10 cellular contexts compared by ENCODE assay signal in genomic region chr9:117546894-117547293, GRCh38.
DNase-seq lines count a peak whose midpoint lies in the region; ATAC-seq and TF ChIP-seq lines count a peak whose summit lies in the region.
"Had no signal": no experiment of that assay in that cellular context is flagged by ENCODE, and none has a peak within 500 bp of the region (broad histone marks: within the 10 kb centered on the region; RNA-seq: fewer than 3 reads in every experiment).

No MANE protein-coding gene starts in this region.

- 19 to 20% methylated on average over 13 of the region's 13 CpGs for WGBS in lower leg skin, 2 donors

- no peaks in the 10 kb centered on the region for H3K36me3 ChIP-seq in breast epithelium

- POLR2A ChIA-PET in naive thymus-derived CD8-positive, alpha-beta T cell (lab: Charles Lee), result no interaction called here

- no peak overlapping the region for H3K27ac ChIP-seq in breast epithelium

- no peaks in the 10 kb centered on the region for H3K36me3 Mint-ChIP-seq in naive thymus-derived CD8-positive, alpha-beta T cell
- H3K36me3 Mint-ChIP-seq: brain had no signal

- ATAC-seq in naive thymus-derived CD8-positive, alpha-beta T cell, result peak; percentile 54 to 68

- intact Hi-C loops in breast epithelium (cut with DNase I; ENCODE audit: low total_unique reads), result no loop called here
- intact Hi-C loops in lower leg skin (cut with DNase I; ENCODE audit: low total_unique reads), result no loop called here

- TF ChIP-seq POLR2A in breast epithelium (IDR thresholded peaks at IDR 0.05) (no peak), lower leg skin (IDR thresholded peaks at IDR 0.05) (no peak)

- H3K4me3 Mint-ChIP-seq in naive thymus-derived CD8-positive, alpha-beta T cell, result peak overlapping the region in 6 of 10 donors; percentile 1 to 70 (median 47)

- H3K9me3 Mint-ChIP-seq in naive thymus-derived CD8-positive, alpha-beta T cell, result peaks cover 0 to 3% (median 0%) of the 10 kb centered on the region in 9 donors
- H3K9me3 Mint-ChIP-seq: brain had no signal

- no peaks in the 10 kb centered on the region for H3K9me3 ChIP-seq in breast epithelium

- H3K4me3 ChIP-seq in breast epithelium, result peak overlapping the region in 2 of 3 donors; percentile 25 to 27
- no peak overlapping the region for H3K4me3 ChIP-seq in lower leg skin (ENCODE audit: low read depth, poor library complexity, severe bottlenecking)

- H3K27me3 Mint-ChIP-seq in naive thymus-derived CD8-positive, alpha-beta T cell, result peaks cover 0 to 4% (median 4%) of the 10 kb centered on the region in 5 donors

- peak overlapping the region in 2 of 10 donors; percentile 1 to 13 for H3K27ac Mint-ChIP-seq in naive thymus-derived CD8-positive, alpha-beta T cell

- no peaks in the 10 kb centered on the region for H3K27me3 ChIP-seq in breast epithelium

- peaks cover 2 to 21% (median 8%) of the 10 kb centered on the region in 4 donors for H3K4me1 Mint-ChIP-seq in naive thymus-derived CD8-positive, alpha-beta T cell

- H3K4me1 ChIP-seq in breast epithelium, result no peaks in the 10 kb centered on the region

- TF ChIP-seq CTCF in breast epithelium (IDR thresholded peaks at IDR 0.05), result no peak
- TF ChIP-seq CTCF in lower leg skin (IDR thresholded peaks at IDR 0.05), result no peak

- DNase-seq in ELF-1 (ENCODE audit: low read depth, low spot score) (peak; percentile 8), HT1080 (ENCODE audit: low read depth) (peak; percentile 32), breast epithelium (ENCODE audit: low spot score in 2 of 2) (no peak), lower leg skin (ENCODE audit: low spot score in 2 of 2) (no peak), hepatic stellate cell (ENCODE audit: low spot score) (no peak), NCI-H187 treated with DMSO at 0.1 percent for 48 hours (lab: John Stamatoyannopoulos, UW) (no peak)
- peak in 6 of 10 donors; percentile 5 to 60 (median 18) for DNase-seq in naive thymus-derived CD8-positive, alpha-beta T cell
- no peak for DNase-seq in stimulated activated CD4-positive, alpha-beta T cell treated with anti-CD3 and anti-CD28 coated beads, Interleukin-4, amount 100 ng/mL, for 1 hour
- DNase-seq: NCI-H1694 had no signal

Comparison
In these comparisons a context has a peak if more than half of its experiments do, and no peak if none do; other contexts are left out.
1. DNase-seq: peak in ELF-1 (single experiment), HT1080 (single experiment) and naive thymus-derived CD8-positive, alpha-beta T cell (6 of 10); none in breast epithelium (0 of 2), lower leg skin (0 of 2), hepatic stellate cell (single experiment), stimulated activated CD4-positive, alpha-beta T cell treated with anti-CD3 and anti-CD28 coated beads, Interleukin-4, amount 100 ng/mL, for 1 hour (single experiment) and NCI-H187 treated with DMSO at 0.1 percent for 48 hours (single experiment).